10 cellular contexts compared by ENCODE assay signal in the genomic region with DNA sequence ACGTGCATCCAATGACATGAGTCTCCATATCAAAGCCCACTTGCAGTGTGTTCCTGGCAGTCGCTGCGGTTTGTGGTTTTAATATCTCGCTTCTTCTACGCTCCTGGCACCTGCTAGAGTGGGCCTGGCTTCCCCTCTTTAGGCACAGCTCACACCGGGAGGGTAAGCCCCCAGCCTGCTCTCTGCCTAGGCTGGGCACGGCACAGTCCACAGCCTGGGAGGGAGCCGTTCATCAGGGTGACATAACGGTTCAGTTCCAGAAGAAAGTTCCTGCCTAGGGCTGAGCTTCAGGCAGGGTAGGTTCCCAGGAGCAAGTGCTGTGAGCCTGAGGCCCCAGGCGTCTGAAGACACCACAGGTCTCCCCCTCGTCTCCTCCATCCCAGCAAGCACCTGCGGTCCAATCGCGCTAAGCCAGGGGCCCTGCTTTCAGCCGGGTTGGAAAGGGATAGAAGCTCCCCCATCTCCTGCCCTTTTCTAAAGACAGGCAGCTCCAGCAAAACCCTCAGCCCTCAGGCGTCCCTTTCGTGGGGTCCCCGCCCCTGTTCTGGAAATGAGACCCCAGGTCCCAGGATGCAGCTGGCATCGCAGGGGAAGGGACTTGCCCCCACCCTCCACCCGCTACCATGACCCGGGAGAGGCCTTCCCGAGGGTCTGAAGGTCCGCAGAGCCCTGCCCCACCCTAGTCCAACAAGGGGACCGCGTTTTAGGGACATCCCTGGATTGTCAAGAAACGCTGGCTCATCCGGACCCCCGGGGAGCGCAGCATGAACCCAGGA.
DNase-seq lines count a peak whose midpoint lies in the region; ATAC-seq, FAIRE-seq and TF ChIP-seq lines count a peak whose summit lies in the region.
"Had no signal": no experiment of that assay in that cellular context is flagged by ENCODE, and none has a peak within 500 bp of the region (broad histone marks: within the 10 kb centered on the region; RNA-seq: fewer than 3 reads in every experiment).

No MANE protein-coding gene starts in this region.

- no peak overlapping the region for H3K4me3 Mint-ChIP-seq in activated T-helper 17 cell treated with anti-CD3 and anti-CD28 coated beads, Interleukin-2, amount 50 U/mL, for 72 hours

- intact Hi-C loops in HepG2 (cut with micrococcal nuclease; ENCODE audit: unreplicated experiment) (loop anchor here (10.0 kb wide), 2 partner anchors 549 to 1439 kb away; no protein-coding TSS in a partner anchor), testis (cut with DNase I; ENCODE audit: low total_unique reads) (loop anchor here (5.0 kb wide), 1 partner anchor 1536 kb away; no protein-coding TSS in a partner anchor), gastrocnemius medialis (cut with DNase I; ENCODE audit: low total_unique reads) (loop anchor here (1.0 kb wide), 2 partner anchors 1540 to 1554 kb away; no protein-coding TSS in a partner anchor)

- peaks cover 0 to 26% of the 10 kb centered on the region in 2 experiments; a peak in 3 of 5 replicates for H3K27me3 ChIP-seq in HepG2 (ENCODE audit: control insufficient read depth in 1 of 2, insufficient read depth in 2 of 2, low read length in 2 of 2)
- no peaks in the 10 kb centered on the region for H3K27me3 ChIP-seq in testis
- H3K27me3 ChIP-seq in gastrocnemius medialis = no peaks in the 10 kb centered on the region

- CTCF ChIA-PET in HepG2 (lab: Yijun Ruan, JAX; ENCODE audit: low intra/inter-chr PET ratio, low total read pairs) = interaction anchor here (1.2 to 2.7 kb wide), 4 partner anchors 347 to 1541 kb away, joined by 3 to 17 read pairs (median 4); no protein-coding TSS in a partner anchor

- H3K79me2 ChIP-seq in HepG2 (ENCODE audit: insufficient read depth, low read length) = no peaks in the 10 kb centered on the region

- H3K4me3 ChIP-seq in HepG2 (replicated peaks in 1 of 3; ENCODE audit: insufficient read depth in 1 of 3, low read depth in 2 of 3, low read length in 3 of 3) (no peak overlapping the region), testis (peak overlapping the region; percentile 26 to 56), gastrocnemius medialis (peak overlapping the region in 1 of 4 donors; percentile 35)

- TF ChIP-seq CTCF in HepG2 (CRISPR knock-in tag; IDR thresholded peaks at IDR 0.05) = no peak
- no peak for TF ChIP-seq CTCF in testis (IDR thresholded peaks at IDR 0.05)
- no peak for TF ChIP-seq CTCF in gastrocnemius medialis (IDR thresholded peaks at IDR 0.05 in 4 of 5, conservative IDR thresholded peaks at IDR 0.05 in 1 of 5)

- no peaks in the 10 kb centered on the region for H3K4me1 Mint-ChIP-seq in activated T-helper 17 cell treated with anti-CD3 and anti-CD28 coated beads, Interleukin-2, amount 50 U/mL, for 72 hours

- peaks cover 34% of the 10 kb centered on the region for H3K27me3 Mint-ChIP-seq in activated T-helper 17 cell treated with anti-CD3 and anti-CD28 coated beads, Interleukin-2, amount 50 U/mL, for 72 hours

- peak; percentile 7 for ATAC-seq in activated T-helper 17 cell treated with anti-CD3 and anti-CD28 coated beads, Interleukin-2, amount 50 U/mL, for 72 hours (replicated peaks)
- ATAC-seq in HepG2 = peak; percentile 52
- ATAC-seq in GM21786 (IDR thresholded peaks at IDR 0.05; ENCODE audit: unreplicated experiment) = no peak
- no peak for ATAC-seq in gastrocnemius medialis

- no peak overlapping the region for H3K9ac ChIP-seq in HepG2 (ENCODE audit: insufficient read depth, low read depth, low read length)
- H3K9ac ChIP-seq: KMS-11 had no signal

- H3K36me3 ChIP-seq in HepG2 (replicated peaks in 1 of 2; ENCODE audit: control insufficient read depth in 1 of 2, insufficient read depth in 2 of 2, low read length in 2 of 2) (no peaks in the 10 kb centered on the region), testis (ENCODE audit: low read depth, missing control alignments) (no peaks in the 10 kb centered on the region), gastrocnemius medialis (no peaks in the 10 kb centered on the region)
- H3K36me3 ChIP-seq: sigmoid colon had no signal

- no peaks in the 10 kb centered on the region for H3K9me3 Mint-ChIP-seq in activated T-helper 17 cell treated with anti-CD3 and anti-CD28 coated beads, Interleukin-2, amount 50 U/mL, for 72 hours

- in situ Hi-C loops in HepG2 (cut with HindIII; ENCODE audit: extremely low pct_ligation_motif_present, low pct_unique_long_range_greater_than_20kb) (loop anchor here (5.0 kb wide), 1 partner anchor 1556 kb away; no protein-coding TSS in a partner anchor), gastrocnemius medialis (cut with MboI; ENCODE audit: low sequenced_read_pairs in 4 of 4) (loop anchor here in 2 of 4 donors (25.0 kb wide), 1 partner anchor 1436 kb away; no protein-coding TSS in a partner anchor)

- no peaks in the 10 kb centered on the region for H3K9me3 ChIP-seq in HepG2 (ENCODE audit: low read length)
- H3K9me3 ChIP-seq in testis = no peaks in the 10 kb centered on the region
- no peaks in the 10 kb centered on the region for H3K9me3 ChIP-seq in gastrocnemius medialis
- H3K9me3 ChIP-seq: sigmoid colon had no signal

- TF ChIP-seq POLR2A in HepG2 (IDR thresholded peaks at IDR 0.05; ENCODE audit: insufficient read depth in 1 of 2, low read depth in 2 of 2, low read length in 2 of 2) (no peak), testis (IDR thresholded peaks at IDR 0.05) (no peak), gastrocnemius medialis (IDR thresholded peaks at IDR 0.05) (no peak)

- H3K36me3 Mint-ChIP-seq in activated T-helper 17 cell treated with anti-CD3 and anti-CD28 coated beads, Interleukin-2, amount 50 U/mL, for 72 hours (ENCODE audit: low read depth) = no peaks in the 10 kb centered on the region

- no peak overlapping the region for H2AFZ ChIP-seq in HepG2 (ENCODE audit: low read length)

- WGBS in HepG2 (ENCODE audit: low lambda C conversion rate) = 63% methylated on average over 7 of the region's 29 CpGs
- 42 to 66% methylated on average over 17 to 26 of the region's 29 CpGs for WGBS in testis, 2 donors

- no peak for FAIRE-seq in HepG2 (lab: Jason Lieb, UNC)

- DNase-seq in activated effector memory CD4-positive, alpha-beta T cell treated with anti-CD3 and anti-CD28 coated beads, Interleukin-2, amount 50 U/mL, for 16 hours = peak; percentile 43
- DNase-seq in activated effector memory CD4-positive, alpha-beta T cell treated with Interleukin-2 at 50 U/mL for 16 hours = no peak
- DNase-seq in HepG2 (ENCODE audit: low spot score) (no peak), testis (no peak), gastrocnemius medialis (no peak), SW 1271 (lab: John Stamatoyannopoulos, UW) (no peak)
- DNase-seq: sigmoid colon had no signal

- H3K4me2 ChIP-seq in HepG2 (ENCODE audit: low read depth, low read length) = no peak overlapping the region
- H3K4me2 ChIP-seq: KMS-11 had no signal

- BruUV-seq in HepG2 (replicated peaks; lab: Mats Ljungman, UMichigan) = no TSS peak

- no peak overlapping the region for H3K27ac Mint-ChIP-seq in activated T-helper 17 cell treated with anti-CD3 and anti-CD28 coated beads, Interleukin-2, amount 50 U/mL, for 72 hours

- no peaks in the 10 kb centered on the region for H4K20me1 ChIP-seq in HepG2 (ENCODE audit: insufficient read depth, low read length)

- no peaks in the 10 kb centered on the region for H3K4me1 ChIP-seq in HepG2 (ENCODE audit: insufficient read depth, low read length)
- H3K4me1 ChIP-seq in testis = no peaks in the 10 kb centered on the region
- H3K4me1 ChIP-seq in gastrocnemius medialis = no peaks in the 10 kb centered on the region

- no peak overlapping the region for H3K27ac ChIP-seq in HepG2 (ENCODE audit: extremely low read length, insufficient read depth, low read length)
- H3K27ac ChIP-seq in testis = no peak overlapping the region
- H3K27ac ChIP-seq in gastrocnemius medialis = no peak overlapping the region
- H3K27ac ChIP-seq: KMS-11, sigmoid colon had no signal

- POLR2A ChIA-PET in HepG2 (lab: Yijun Ruan, JAX) = no interaction called here

- TF ChIP-seq RAD21 in HepG2 (CRISPR knock-in tag; IDR thresholded peaks at IDR 0.05) = no peak

- TF ChIP-seq EP300 in HepG2 (IDR thresholded peaks at IDR 0.05; ENCODE audit: low read depth in 2 of 2, low read length in 2 of 2) = no peak
- TF ChIP-seq EP300 in HepG2 (CRISPR knock-in tag; IDR thresholded peaks at IDR 0.05; ENCODE audit: borderline replicate concordance) = no peak

TF ChIP-seq in HepG2, 621 proteins besides CTCF, POLR2A, EP300 and RAD21 (continues in another document):
- TF ChIP-seq ZNF331 (CRISPR knock-in tag; IDR thresholded peaks at IDR 0.05) = no peak
- TF ChIP-seq SATB2 (CRISPR knock-in tag; IDR thresholded peaks at IDR 0.05) = no peak
- TF ChIP-seq, protein P1, sequence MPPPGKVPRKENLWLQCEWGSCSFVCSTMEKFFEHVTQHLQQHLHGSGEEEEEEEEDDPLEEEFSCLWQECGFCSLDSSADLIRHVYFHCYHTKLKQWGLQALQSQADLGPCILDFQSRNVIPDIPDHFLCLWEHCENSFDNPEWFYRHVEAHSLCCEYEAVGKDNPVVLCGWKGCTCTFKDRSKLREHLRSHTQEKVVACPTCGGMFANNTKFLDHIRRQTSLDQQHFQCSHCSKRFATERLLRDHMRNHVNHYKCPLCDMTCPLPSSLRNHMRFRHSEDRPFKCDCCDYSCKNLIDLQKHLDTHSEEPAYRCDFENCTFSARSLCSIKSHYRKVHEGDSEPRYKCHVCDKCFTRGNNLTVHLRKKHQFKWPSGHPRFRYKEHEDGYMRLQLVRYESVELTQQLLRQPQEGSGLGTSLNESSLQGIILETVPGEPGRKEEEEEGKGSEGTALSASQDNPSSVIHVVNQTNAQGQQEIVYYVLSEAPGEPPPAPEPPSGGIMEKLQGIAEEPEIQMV (CRISPR knock-in tag; IDR thresholded peaks at IDR 0.05; ENCODE audit: low read depth) = no peak
- no peak for TF ChIP-seq PTBP1 (IDR thresholded peaks at IDR 0.05; ENCODE audit: low read depth, low read length, poor library complexity, severe bottlenecking)
- no peak for TF ChIP-seq ZNF251 (CRISPR knock-in tag; IDR thresholded peaks at IDR 0.05)
- no peak for TF ChIP-seq ZBTB3 (CRISPR knock-in tag; IDR thresholded peaks at IDR 0.05; ENCODE audit: borderline replicate concordance, low read depth)
- no peak for TF ChIP-seq ZNF83 (CRISPR knock-in tag; IDR thresholded peaks at IDR 0.05; ENCODE audit: borderline replicate concordance)
- TF ChIP-seq TBX2 (CRISPR knock-in tag; IDR thresholded peaks at IDR 0.05; ENCODE audit: borderline replicate concordance) = no peak

Comparison
In these comparisons a context has a peak if more than half of its experiments do, and no peak if none do; other contexts are left out.
1. ATAC-seq: peak in activated T-helper 17 cell treated with anti-CD3 and anti-CD28 coated beads, Interleukin-2, amount 50 U/mL, for 72 hours (single experiment) and HepG2 (single experiment); none in GM21786 (single experiment) and gastrocnemius medialis (0 of 2).
2. H3K4me3 ChIP-seq: peak in testis (2 of 2); none in HepG2 (0 of 3).